ENCODE assay signal across 1 cellular context in the genomic region with DNA sequence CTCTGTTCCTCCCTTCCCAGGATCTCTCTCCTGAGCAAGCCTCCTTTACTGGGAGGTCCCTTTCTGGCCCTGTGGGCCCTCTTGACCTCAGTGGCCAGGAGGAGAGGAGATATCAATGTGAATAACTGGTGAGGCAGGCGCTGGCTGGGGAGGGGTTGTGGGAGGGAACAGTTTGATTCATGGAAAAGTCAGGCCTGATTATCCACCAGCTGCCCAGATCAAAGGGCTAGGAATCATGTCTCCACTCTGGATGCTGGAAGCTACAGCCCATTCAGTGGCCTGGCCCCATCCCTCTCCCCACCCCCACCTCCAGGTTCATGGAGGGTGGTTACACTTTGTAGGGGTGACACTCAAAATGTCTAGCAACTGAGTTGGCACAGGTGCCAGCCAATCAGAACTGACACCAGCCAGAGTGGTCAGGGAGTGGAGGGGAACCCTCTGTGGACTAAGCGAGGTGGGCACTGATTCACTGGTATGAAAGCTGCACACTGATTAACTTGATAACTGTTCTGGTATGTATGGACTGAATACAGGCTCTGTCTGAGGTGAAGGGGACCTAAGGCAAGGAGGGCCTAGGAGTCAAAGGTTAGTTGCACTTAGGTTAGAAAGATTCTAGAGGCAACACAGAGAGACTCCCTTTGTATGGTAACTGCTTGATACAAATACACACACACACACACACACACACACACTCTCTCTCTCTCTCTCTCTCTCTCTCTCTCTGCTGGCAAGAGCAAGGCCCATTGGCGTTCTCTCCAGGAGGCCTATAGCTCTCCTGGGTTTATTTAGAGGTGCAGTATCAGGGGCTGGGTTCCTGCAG.
TF ChIP-seq lines count a peak whose summit lies in the region.

No MANE protein-coding gene starts in this region.

TF ChIP-seq in H1, 55 proteins besides CTCF, POLR2A, EP300 and RAD21:
- no peak for TF ChIP-seq KDM1A (IDR thresholded peaks at IDR 0.05; ENCODE audit: borderline replicate concordance, low read length)
- no peak for TF ChIP-seq FOSL1 (IDR thresholded peaks at IDR 0.05; ENCODE audit: insufficient read depth, low read depth, low read length)
- TF ChIP-seq CBX8 (IDR thresholded peaks at IDR 0.05; ENCODE audit: borderline replicate concordance, low read depth, low read length): no peak
